ENCODE assay signal across 1 cellular context in the genomic region with DNA sequence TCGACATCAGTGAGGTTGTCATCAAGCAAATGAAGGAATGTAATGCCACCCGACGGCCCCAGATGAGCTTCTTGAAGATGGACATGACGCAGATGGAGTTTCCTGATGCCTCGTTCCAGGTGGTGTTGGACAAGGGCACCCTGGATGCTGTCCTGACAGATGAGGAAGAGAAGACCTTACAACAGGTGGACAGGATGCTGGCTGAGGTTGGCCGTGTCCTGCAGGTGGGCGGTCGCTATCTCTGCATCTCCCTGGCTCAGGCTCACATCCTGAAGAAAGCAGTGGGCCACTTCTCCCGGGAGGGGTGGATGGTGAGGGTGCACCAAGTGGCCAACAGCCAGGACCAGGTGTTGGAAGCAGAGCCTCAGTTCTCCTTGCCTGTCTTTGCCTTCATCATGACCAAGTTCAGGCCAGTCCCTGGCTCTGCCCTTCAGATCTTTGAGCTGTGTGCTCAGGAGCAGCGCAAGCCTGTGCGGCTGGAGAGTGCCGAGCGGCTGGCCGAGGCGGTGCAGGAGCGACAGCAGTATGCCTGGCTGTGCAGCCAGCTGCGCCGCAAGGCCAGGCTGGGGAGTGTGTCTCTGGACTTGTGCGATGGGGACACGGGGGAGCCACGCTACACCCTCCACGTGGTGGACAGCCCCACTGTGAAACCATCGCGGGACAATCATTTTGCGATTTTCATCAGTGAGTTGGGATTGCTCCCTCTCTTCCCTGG.
TF ChIP-seq lines count a peak whose summit lies in the region.

No MANE protein-coding gene starts in this region.

TF ChIP-seq in GM23338, 12 proteins besides CTCF, POLR2A, EP300 and RAD21:
- TF ChIP-seq STAT1 (IDR thresholded peaks at IDR 0.05; ENCODE audit: unreplicated experiment) (no peak), EZH2 (IDR thresholded peaks at IDR 0.05; ENCODE audit: low read depth, unreplicated experiment) (no peak), CREB1 (CRISPR knock-in tag; IDR thresholded peaks at IDR 0.05; ENCODE audit: low read depth) (no peak), EZH2phosphoT487 (IDR thresholded peaks at IDR 0.05; ENCODE audit: unreplicated experiment) (no peak), JUNB (IDR thresholded peaks at IDR 0.05; ENCODE audit: unreplicated experiment) (no peak), ZNF114 (CRISPR knock-in tag; IDR thresholded peaks at IDR 0.05) (no peak), NANOG (IDR thresholded peaks at IDR 0.05; ENCODE audit: borderline replicate concordance) (no peak), POLR2AphosphoS5 (IDR thresholded peaks at IDR 0.05; ENCODE audit: low read depth) (no peak), ZNF331 (CRISPR knock-in tag; IDR thresholded peaks at IDR 0.05; ENCODE audit: low read depth) (no peak)
- TF ChIP-seq, protein P1, sequence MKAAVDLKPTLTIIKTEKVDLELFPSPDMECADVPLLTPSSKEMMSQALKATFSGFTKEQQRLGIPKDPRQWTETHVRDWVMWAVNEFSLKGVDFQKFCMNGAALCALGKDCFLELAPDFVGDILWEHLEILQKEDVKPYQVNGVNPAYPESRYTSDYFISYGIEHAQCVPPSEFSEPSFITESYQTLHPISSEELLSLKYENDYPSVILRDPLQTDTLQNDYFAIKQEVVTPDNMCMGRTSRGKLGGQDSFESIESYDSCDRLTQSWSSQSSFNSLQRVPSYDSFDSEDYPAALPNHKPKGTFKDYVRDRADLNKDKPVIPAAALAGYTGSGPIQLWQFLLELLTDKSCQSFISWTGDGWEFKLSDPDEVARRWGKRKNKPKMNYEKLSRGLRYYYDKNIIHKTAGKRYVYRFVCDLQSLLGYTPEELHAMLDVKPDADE (IDR thresholded peaks at IDR 0.05): no peak
- TF ChIP-seq, protein P2, sequence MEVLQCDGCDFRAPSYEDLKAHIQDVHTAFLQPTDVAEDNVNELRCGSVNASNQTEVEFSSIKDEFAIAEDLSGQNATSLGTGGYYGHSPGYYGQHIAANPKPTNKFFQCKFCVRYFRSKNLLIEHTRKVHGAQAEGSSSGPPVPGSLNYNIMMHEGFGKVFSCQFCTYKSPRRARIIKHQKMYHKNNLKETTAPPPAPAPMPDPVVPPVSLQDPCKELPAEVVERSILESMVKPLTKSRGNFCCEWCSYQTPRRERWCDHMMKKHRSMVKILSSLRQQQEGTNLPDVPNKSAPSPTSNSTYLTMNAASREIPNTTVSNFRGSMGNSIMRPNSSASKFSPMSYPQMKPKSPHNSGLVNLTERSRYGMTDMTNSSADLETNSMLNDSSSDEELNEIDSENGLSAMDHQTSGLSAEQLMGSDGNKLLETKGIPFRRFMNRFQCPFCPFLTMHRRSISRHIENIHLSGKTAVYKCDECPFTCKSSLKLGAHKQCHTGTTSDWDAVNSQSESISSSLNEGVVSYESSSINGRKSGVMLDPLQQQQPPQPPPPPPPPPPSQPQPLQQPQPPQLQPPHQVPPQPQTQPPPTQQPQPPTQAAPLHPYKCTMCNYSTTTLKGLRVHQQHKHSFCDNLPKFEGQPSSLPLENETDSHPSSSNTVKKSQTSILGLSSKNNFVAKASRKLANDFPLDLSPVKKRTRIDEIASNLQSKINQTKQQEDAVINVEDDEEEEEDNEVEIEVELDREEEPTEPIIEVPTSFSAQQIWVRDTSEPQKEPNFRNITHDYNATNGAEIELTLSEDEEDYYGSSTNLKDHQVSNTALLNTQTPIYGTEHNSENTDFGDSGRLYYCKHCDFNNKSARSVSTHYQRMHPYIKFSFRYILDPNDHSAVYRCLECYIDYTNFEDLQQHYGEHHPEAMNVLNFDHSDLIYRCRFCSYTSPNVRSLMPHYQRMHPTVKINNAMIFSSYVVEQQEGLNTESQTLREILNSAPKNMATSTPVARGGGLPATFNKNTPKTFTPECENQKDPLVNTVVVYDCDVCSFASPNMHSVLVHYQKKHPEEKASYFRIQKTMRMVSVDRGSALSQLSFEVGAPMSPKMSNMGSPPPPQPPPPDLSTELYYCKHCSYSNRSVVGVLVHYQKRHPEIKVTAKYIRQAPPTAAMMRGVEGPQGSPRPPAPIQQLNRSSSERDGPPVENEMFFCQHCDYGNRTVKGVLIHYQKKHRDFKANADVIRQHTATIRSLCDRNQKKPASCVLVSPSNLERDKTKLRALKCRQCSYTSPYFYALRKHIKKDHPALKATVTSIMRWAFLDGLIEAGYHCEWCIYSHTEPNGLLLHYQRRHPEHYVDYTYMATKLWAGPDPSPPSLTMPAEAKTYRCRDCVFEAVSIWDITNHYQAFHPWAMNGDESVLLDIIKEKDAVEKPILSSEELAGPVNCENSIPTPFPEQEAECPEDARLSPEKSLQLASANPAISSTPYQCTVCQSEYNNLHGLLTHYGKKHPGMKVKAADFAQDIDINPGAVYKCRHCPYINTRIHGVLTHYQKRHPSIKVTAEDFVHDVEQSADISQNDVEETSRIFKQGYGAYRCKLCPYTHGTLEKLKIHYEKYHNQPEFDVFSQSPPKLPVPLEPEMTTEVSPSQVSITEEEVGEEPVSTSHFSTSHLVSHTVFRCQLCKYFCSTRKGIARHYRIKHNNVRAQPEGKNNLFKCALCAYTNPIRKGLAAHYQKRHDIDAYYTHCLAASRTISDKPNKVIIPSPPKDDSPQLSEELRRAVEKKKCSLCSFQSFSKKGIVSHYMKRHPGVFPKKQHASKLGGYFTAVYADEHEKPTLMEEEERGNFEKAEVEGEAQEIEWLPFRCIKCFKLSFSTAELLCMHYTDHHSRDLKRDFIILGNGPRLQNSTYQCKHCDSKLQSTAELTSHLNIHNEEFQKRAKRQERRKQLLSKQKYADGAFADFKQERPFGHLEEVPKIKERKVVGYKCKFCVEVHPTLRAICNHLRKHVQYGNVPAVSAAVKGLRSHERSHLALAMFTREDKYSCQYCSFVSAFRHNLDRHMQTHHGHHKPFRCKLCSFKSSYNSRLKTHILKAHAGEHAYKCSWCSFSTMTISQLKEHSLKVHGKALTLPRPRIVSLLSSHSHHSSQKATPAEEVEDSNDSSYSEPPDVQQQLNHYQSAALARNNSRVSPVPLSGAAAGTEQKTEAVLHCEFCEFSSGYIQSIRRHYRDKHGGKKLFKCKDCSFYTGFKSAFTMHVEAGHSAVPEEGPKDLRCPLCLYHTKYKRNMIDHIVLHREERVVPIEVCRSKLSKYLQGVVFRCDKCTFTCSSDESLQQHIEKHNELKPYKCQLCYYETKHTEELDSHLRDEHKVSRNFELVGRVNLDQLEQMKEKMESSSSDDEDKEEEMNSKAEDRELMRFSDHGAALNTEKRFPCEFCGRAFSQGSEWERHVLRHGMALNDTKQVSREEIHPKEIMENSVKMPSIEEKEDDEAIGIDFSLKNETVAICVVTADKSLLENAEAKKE (CRISPR knock-in tag; IDR thresholded peaks at IDR 0.05): no peak
- TF ChIP-seq, protein P3, sequence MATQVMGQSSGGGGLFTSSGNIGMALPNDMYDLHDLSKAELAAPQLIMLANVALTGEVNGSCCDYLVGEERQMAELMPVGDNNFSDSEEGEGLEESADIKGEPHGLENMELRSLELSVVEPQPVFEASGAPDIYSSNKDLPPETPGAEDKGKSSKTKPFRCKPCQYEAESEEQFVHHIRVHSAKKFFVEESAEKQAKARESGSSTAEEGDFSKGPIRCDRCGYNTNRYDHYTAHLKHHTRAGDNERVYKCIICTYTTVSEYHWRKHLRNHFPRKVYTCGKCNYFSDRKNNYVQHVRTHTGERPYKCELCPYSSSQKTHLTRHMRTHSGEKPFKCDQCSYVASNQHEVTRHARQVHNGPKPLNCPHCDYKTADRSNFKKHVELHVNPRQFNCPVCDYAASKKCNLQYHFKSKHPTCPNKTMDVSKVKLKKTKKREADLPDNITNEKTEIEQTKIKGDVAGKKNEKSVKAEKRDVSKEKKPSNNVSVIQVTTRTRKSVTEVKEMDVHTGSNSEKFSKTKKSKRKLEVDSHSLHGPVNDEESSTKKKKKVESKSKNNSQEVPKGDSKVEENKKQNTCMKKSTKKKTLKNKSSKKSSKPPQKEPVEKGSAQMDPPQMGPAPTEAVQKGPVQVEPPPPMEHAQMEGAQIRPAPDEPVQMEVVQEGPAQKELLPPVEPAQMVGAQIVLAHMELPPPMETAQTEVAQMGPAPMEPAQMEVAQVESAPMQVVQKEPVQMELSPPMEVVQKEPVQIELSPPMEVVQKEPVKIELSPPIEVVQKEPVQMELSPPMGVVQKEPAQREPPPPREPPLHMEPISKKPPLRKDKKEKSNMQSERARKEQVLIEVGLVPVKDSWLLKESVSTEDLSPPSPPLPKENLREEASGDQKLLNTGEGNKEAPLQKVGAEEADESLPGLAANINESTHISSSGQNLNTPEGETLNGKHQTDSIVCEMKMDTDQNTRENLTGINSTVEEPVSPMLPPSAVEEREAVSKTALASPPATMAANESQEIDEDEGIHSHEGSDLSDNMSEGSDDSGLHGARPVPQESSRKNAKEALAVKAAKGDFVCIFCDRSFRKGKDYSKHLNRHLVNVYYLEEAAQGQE (IDR thresholded peaks at IDR 0.05; ENCODE audit: unreplicated experiment): no peak
